ENCODE assay signal across 8 cellular contexts in genomic region chr10:43348511-43349312, GRCh38. TPM values are rescaled to one million over a fixed set of nuclear protein-coding genes. Genes with fewer than 3 reads are reported as not detected.
DNase-seq lines count a peak whose midpoint lies in the region; ATAC-seq and TF ChIP-seq lines count a peak whose summit lies in the region.

No MANE protein-coding gene starts in this region.

- H3K27me3 ChIP-seq in OCI-LY3 (ENCODE audit: low read depth, low read length) (no peaks in the 10 kb centered on the region), esophagus squamous epithelium (peaks cover 0 to 26% (median 3%) of the 10 kb centered on the region in 4 donors)

- DNase-seq in DMS114 treated with DMSO at 0.1 percent for 48 hours (lab: John Stamatoyannopoulos, UW; ENCODE audit: unreplicated experiment) (peak; percentile 85), HS-5 (ENCODE audit: low read depth) (peak; percentile 29), activated T-cell treated with anti-CD3 and anti-CD28 coated beads for 24 hours (ENCODE audit: low read depth) (peak; percentile 78), esophagus squamous epithelium (lab: John Stamatoyannopoulos, UW) (peak; percentile 28)
- peak; percentile 79 for DNase-seq in stimulated activated naive CD4-positive, alpha-beta T cell treated with Interleukin-2 at 50 U/mL for 16 hours (lab: John Stamatoyannopoulos, UW)

- H3K9me3 ChIP-seq in OCI-LY3 (ENCODE audit: insufficient read depth, low read length) = no peaks in the 10 kb centered on the region
- H3K9me3 ChIP-seq in esophagus squamous epithelium = no peaks in the 10 kb centered on the region

- peak overlapping the region; percentile 82 for H2AFZ ChIP-seq in OCI-LY3 (ENCODE audit: low read depth, low read length)

- H3K27ac ChIP-seq in OCI-LY3 (ENCODE audit: low read length) (no peak overlapping the region), esophagus squamous epithelium (no peak overlapping the region)

- no peaks in the 10 kb centered on the region for H4K20me1 ChIP-seq in OCI-LY3 (ENCODE audit: insufficient read depth, low read length)

- peak overlapping the region; percentile 24 to 75 (median 27) for H3K27ac Mint-ChIP-seq in nephron

- H3K27me3 Mint-ChIP-seq in nephron (ENCODE audit: low read depth) = no peaks in the 10 kb centered on the region

- no peak for TF ChIP-seq POLR2A in esophagus squamous epithelium (IDR thresholded peaks at IDR 0.05)

- H3K4me3 Mint-ChIP-seq in nephron = no peak overlapping the region

- intact Hi-C loops in esophagus squamous epithelium (cut with DNase I) = loop anchor here (5.0 kb wide), 1 partner anchor 51 kb away; no protein-coding TSS in a partner anchor

- WGBS in esophagus squamous epithelium, 2 donors = 49 to 52% methylated on average over 7 to 13 of the region's 13 CpGs

- no peaks in the 10 kb centered on the region for H3K36me3 ChIP-seq in OCI-LY3 (replicated peaks; ENCODE audit: low read depth, low read length)
- no peaks in the 10 kb centered on the region for H3K36me3 ChIP-seq in esophagus squamous epithelium

- H3K9ac ChIP-seq in OCI-LY3 (ENCODE audit: low read length) = no peak overlapping the region

- H3K79me2 ChIP-seq in OCI-LY3 (ENCODE audit: low read length) = no peaks in the 10 kb centered on the region

- H3K4me1 ChIP-seq in OCI-LY3 (ENCODE audit: low read length) = 0 out of 2 replicates have a peak, but pooled peaks cover 2% of the 10 kb centered on the region
- H3K4me1 ChIP-seq in esophagus squamous epithelium = peaks cover 0 to 15% (median 0%) of the 10 kb centered on the region in 3 donors

- H3K4me2 ChIP-seq in OCI-LY3 (ENCODE audit: low read length) = peak overlapping the region; percentile 6

- H3K9me3 Mint-ChIP-seq in nephron = no peaks in the 10 kb centered on the region

- peaks cover 9% of the 10 kb centered on the region for H3K4me1 Mint-ChIP-seq in nephron

- H3K36me3 Mint-ChIP-seq in nephron (ENCODE audit: low read depth) = no peaks in the 10 kb centered on the region

- peak; percentile 77 for TF ChIP-seq CTCF in OCI-LY3 (IDR thresholded peaks at IDR 0.05; ENCODE audit: low read depth, low read length)
- peak; percentile 82 to 94 (median 90) for TF ChIP-seq CTCF in esophagus squamous epithelium (IDR thresholded peaks at IDR 0.05)
- TF ChIP-seq CTCF in nephron (IDR thresholded peaks at IDR 0.05; ENCODE audit: unreplicated experiment in 3 of 3) = peak; percentile 87 to 92 (median 89)

- no peak overlapping the region for H3K4me3 ChIP-seq in OCI-LY3 (ENCODE audit: low read length)
- H3K4me3 ChIP-seq in esophagus squamous epithelium = no peak overlapping the region

- ATAC-seq in GM21423 (IDR thresholded peaks at IDR 0.05; ENCODE audit: unreplicated experiment) = peak; percentile 100

RNA-seq across cellular contexts. Expression of gene FXYD4, which starts 22.7 kb away (rescaled TPM):
- not detected for total RNA-seq in esophagus squamous epithelium

Comparison
In these comparisons a context has a peak if more than half of its experiments do, and no peak if none do; other contexts are left out.
1. DNase-seq: peak in every context shown above with its lines; median percentile 85 in DMS114 treated with DMSO at 0.1 percent for 48 hours; 79 in stimulated activated naive CD4-positive, alpha-beta T cell treated with Interleukin-2 at 50 U/mL for 16 hours; 78 in activated T-cell treated with anti-CD3 and anti-CD28 coated beads for 24 hours; 29 in HS-5; 28 in esophagus squamous epithelium.